14 cellular contexts compared by ENCODE assay signal in the genomic region with DNA sequence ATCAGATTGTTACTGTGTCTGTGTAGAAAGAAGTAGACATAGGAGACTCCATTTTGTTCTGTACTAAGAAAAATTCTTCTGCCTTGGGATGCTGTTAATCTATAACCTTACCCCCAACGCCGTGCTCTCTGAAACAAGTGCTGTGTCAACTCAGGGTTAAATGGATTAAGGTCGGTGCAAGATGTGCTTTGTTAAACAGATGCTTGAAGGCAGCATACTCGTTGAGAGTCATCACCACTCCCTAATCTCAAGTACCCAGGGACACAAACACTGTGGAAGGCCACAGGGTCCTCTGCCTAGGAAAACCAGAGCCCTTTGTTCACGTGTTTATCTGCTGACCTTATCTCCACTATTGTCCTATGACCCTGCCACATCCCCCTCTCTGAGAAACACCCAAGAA. TPM values are rescaled to one million over a fixed set of nuclear protein-coding genes. Genes with fewer than 3 reads are reported as not detected.
"Had no signal": no experiment of that assay in that cellular context is flagged by ENCODE, and none has a peak within 500 bp of the region (broad histone marks: within the 10 kb centered on the region; RNA-seq: fewer than 3 reads in every experiment).

No MANE protein-coding gene starts in this region.

RNA-seq across cellular contexts. Expression of a gene that starts 4.0 kb away (rescaled TPM):
- total RNA-seq: activated B cell treated with CpG ODN at 0.5 μM for 24 hours; activated CD4-positive, alpha-beta memory T cell treated with anti-CD3 and anti-CD28 coated beads for 36 hours; activated CD4-positive, alpha-beta memory T cell treated with anti-CD3 and anti-CD28 coated beads, Interleukin-2, amount 10 ng/mL, durations not matched to agents 7 days and 5 days; activated CD4-positive, alpha-beta T cell treated with anti-CD3 and anti-CD28 coated beads for 36 hours; activated CD4-positive, alpha-beta T cell treated with anti-CD3 and anti-CD28 coated beads, Interleukin-2, amount 10 ng/mL, durations not matched to agents 24 days and 14 days; activated CD4-positive, alpha-beta T cell treated with anti-CD3 and anti-CD28 coated beads, Interleukin-2, amount 10 ng/mL, durations not matched to agents 7 days and 5 days; activated CD8-positive, alpha-beta memory T cell treated with anti-CD3 and anti-CD28 coated beads for 36 hours; activated CD8-positive, alpha-beta memory T cell treated with anti-CD3 and anti-CD28 coated beads, Interleukin-2, amount 10 ng/mL, durations not matched to agents 7 days and 5 days; activated CD8-positive, alpha-beta T cell treated with anti-CD3 and anti-CD28 coated beads for 36 hours; activated CD8-positive, alpha-beta T cell treated with anti-CD3 and anti-CD28 coated beads, Interleukin-2, amount 10 ng/mL, durations not matched to agents 7 days and 5 days; T-helper 1 cell treated with Interleukin-12 subunit alpha and Interleukin-12 subunit beta and Interleukin-4 antibody, amounts not matched to agents 30 ng/mL and 1 ng/mL, for 36 hours; T-helper 17 cell; T-helper 2 cell treated with Interferon-gamma antibody and Interleukin-4, amounts not matched to agents 100 ng/mL and 5 ng/mL, for 36 hours; WTC11 had no signal
